Comparison of ENCODE assay signal across 14 cellular contexts in the genomic region with DNA sequence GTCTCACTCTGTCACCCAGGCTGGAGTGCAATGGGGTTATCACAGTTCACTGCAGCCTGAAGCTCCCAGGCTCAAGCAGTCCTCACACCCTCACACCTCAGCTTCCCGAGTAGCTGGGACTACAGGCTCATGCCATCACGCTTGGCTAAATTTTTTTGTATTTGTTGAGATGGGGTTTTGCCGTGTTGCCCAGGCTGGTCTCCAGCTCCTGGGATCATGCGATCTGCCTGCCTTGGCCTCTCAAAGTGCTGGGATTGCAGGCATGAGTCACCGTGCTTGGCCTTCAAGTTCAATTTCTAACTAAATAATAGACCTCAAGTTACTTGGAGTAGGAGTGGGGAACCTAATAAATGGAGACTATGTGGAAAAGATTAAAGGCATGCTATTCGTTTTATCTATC. TPM values are rescaled to one million over a fixed set of nuclear protein-coding genes. Genes with fewer than 3 reads are reported as not detected.
A peak's percentile ranks its signal among the peaks of the same experiment; 100 is the strongest.
DNase-seq lines count a peak whose midpoint lies in the region; ATAC-seq and TF ChIP-seq lines count a peak whose summit lies in the region.
"Had no signal": no experiment of that assay in that cellular context is flagged by ENCODE, and none has a peak within 500 bp of the region (broad histone marks: within the 10 kb centered on the region; RNA-seq: fewer than 3 reads in every experiment).

No MANE protein-coding gene starts in this region.

- no peaks in the 10 kb centered on the region for H3K27me3 ChIP-seq in upper lobe of right lung
- H3K27me3 ChIP-seq in PC-9 (ENCODE audit: insufficient read depth, low read depth) = no peaks in the 10 kb centered on the region

- intact Hi-C loops in upper lobe of right lung (cut with DNase I) (no loop called here), PC-9 (cut with micrococcal nuclease; ENCODE audit: unreplicated experiment) (no loop called here), OCI-LY7 (cut with micrococcal nuclease; ENCODE audit: unreplicated experiment) (no loop called here)

- H4K20me1 ChIP-seq in PC-9 (ENCODE audit: insufficient read depth) (no peaks in the 10 kb centered on the region), OCI-LY7 (ENCODE audit: insufficient read depth, low read length) (no peaks in the 10 kb centered on the region)

- BruUV-seq in PC-9 (replicated peaks; lab: Mats Ljungman, UMichigan) (no TSS peak), OCI-LY7 (replicated peaks; lab: Mats Ljungman, UMichigan) (no TSS peak)

- H3F3A ChIP-seq in PC-9 (ENCODE audit: insufficient read depth, low read depth) = no peaks in the 10 kb centered on the region

- peak; percentile 79 for ATAC-seq in upper lobe of right lung
- ATAC-seq: T-helper 17 cell had no signal

- DNase-seq in HK-2 (ENCODE audit: unreplicated experiment) = peak; percentile 75
- peak; percentile 61 for DNase-seq in astrocyte of the spinal cord (ENCODE audit: low read depth, low spot score)
- DNase-seq in kidney tubule cell (ENCODE audit: low spot score) = peak; percentile 81
- DNase-seq in upper lobe of right lung = peak; percentile 76
- no peak for DNase-seq in PC-9
- no peak for DNase-seq in G401 (ENCODE audit: low spot score)
- DNase-seq in OCI-LY7 (ENCODE audit: low spot score) = no peak
- DNase-seq: activated CD4-positive, alpha-beta T cell treated with anti-CD3 and anti-CD28 coated beads, Interleukin-2, amount 50 U/mL, for 4 hours; activated naive CD4-positive, alpha-beta T cell treated with anti-CD3 and anti-CD28 coated beads for 36 hours; dermis blood vessel endothelial cell; DMS153; NCI-H2029; posterior cingulate gyrus; T-helper 17 cell had no signal

- H3K4me2 ChIP-seq in PC-9 (no peak overlapping the region), OCI-LY7 (ENCODE audit: low read length) (no peak overlapping the region)

- CTCF ChIA-PET in PC-9 (lab: Charles Lee) (no interaction called here), OCI-LY7 (lab: Charles Lee; ENCODE audit: unreplicated experiment) (no interaction called here)

- no peaks in the 10 kb centered on the region for H3K9me2 ChIP-seq in PC-9 (ENCODE audit: insufficient read depth)
- no peaks in the 10 kb centered on the region for H3K9me2 ChIP-seq in OCI-LY7 (ENCODE audit: insufficient read depth, low read length)

- TF ChIP-seq CTCF in astrocyte of the spinal cord (IDR thresholded peaks at IDR 0.05; ENCODE audit: low read depth, low read length) (no peak), upper lobe of right lung (IDR thresholded peaks at IDR 0.05) (no peak), PC-9 (conservative IDR thresholded peaks at IDR 0.05) (no peak), OCI-LY7 (conservative IDR thresholded peaks at IDR 0.05; ENCODE audit: low read length) (no peak)

- H3K4me3 ChIP-seq in astrocyte of the spinal cord (ENCODE audit: low read depth, low read length) = no peak overlapping the region
- no peak overlapping the region for H3K4me3 ChIP-seq in upper lobe of right lung
- H3K4me3 ChIP-seq in PC-9 = no peak overlapping the region
- no peak overlapping the region for H3K4me3 ChIP-seq in OCI-LY7 (ENCODE audit: low read depth, low read length, poor library complexity, severe bottlenecking)

- H3K27ac ChIP-seq in upper lobe of right lung (no peak overlapping the region), PC-9 (no peak overlapping the region), OCI-LY7 (ENCODE audit: low read depth, low read length, poor library complexity, severe bottlenecking) (no peak overlapping the region)

- H3K4me1 ChIP-seq in upper lobe of right lung = peaks cover 4% of the 10 kb centered on the region
- H3K4me1 ChIP-seq in PC-9 (replicated peaks; ENCODE audit: insufficient read depth) = no peaks in the 10 kb centered on the region
- H3K4me1 ChIP-seq in OCI-LY7 (ENCODE audit: insufficient read depth, low read length, poor library complexity, severe bottlenecking) = no peaks in the 10 kb centered on the region

- no peak overlapping the region for H2AFZ ChIP-seq in PC-9
- H2AFZ ChIP-seq in OCI-LY7 (ENCODE audit: low read length) = no peak overlapping the region

- H3K36me3 ChIP-seq in upper lobe of right lung (no peaks in the 10 kb centered on the region), PC-9 (ENCODE audit: low read depth) (no peaks in the 10 kb centered on the region), OCI-LY7 (ENCODE audit: insufficient read depth, low read length) (peaks cover 78% of the 10 kb centered on the region)

- H3K9me3 ChIP-seq in upper lobe of right lung (no peaks in the 10 kb centered on the region), PC-9 (ENCODE audit: insufficient read depth, low read depth) (no peaks in the 10 kb centered on the region), OCI-LY7 (ENCODE audit: low read length) (no peaks in the 10 kb centered on the region; the same call in 1 of the 2 replicates)

- in situ Hi-C loops in astrocyte of the spinal cord (cut with HindIII; ENCODE audit: low sequenced_read_pairs) (no loop called here), G401 (cut with HindIII; ENCODE audit: low sequenced_read_pairs) (no loop called here)

- POLR2A ChIA-PET in PC-9 (lab: Charles Lee; ENCODE audit: unreplicated experiment) (no interaction called here), OCI-LY7 (lab: Charles Lee) (interaction anchor here (0.7 to 1.4 kb wide), 3 partner anchors 10 to 48 kb away, joined by 3 to 4 read pairs (median 4); no protein-coding TSS in a partner anchor)

- H3K79me2 ChIP-seq in PC-9 (ENCODE audit: low read depth) (no peaks in the 10 kb centered on the region), OCI-LY7 (ENCODE audit: insufficient read depth, low read depth, low read length) (no peaks in the 10 kb centered on the region)

RNA-seq across cellular contexts. Expression of a gene that starts 48.9 kb away (rescaled TPM):
- total RNA-seq in upper lobe of right lung (not detected), PC-9 (2021) (17.6 and 24.4 TPM in 2 replicates), OCI-LY7 (2022) (101 and 122 TPM in 2 replicates)
- 16.2 and 18.6 TPM in 2 replicates for total RNA-seq in G401 (2014; rRNA removed; shearing (Covaris generic))
- 59.4 and 67.9 TPM in 2 replicates for total RNA-seq in OCI-LY7 (2014; rRNA removed; shearing (Covaris generic))
- total RNA-seq: T-helper 17 cell had no signal

Comparison
In these comparisons a context has a peak if more than half of its experiments do, and no peak if none do; other contexts are left out.
1. DNase-seq: peak in HK-2 (single experiment), astrocyte of the spinal cord (single experiment), kidney tubule cell (single experiment) and upper lobe of right lung (single experiment); none in PC-9 (0 of 2), G401 (single experiment) and OCI-LY7 (single experiment).
2. RNA of a gene that starts 48.9 kb away (total RNA-seq): 59.4 to 122 TPM in OCI-LY7, 17.6 to 24.4 TPM in PC-9 and 16.2 to 18.6 TPM in G401; not detected in upper lobe of right lung (single experiment); every median in the first group is over 10 times any median in the second.